1 cellular context compared by ENCODE assay signal in genomic region chr7:2383543-2384274, GRCh38.
TF ChIP-seq lines count a peak whose summit lies in the region.

No MANE protein-coding gene starts in this region.

TF ChIP-seq in H1, 55 proteins besides CTCF, POLR2A, EP300 and RAD21:
- TF ChIP-seq RNF2 (IDR thresholded peaks at IDR 0.05; ENCODE audit: borderline replicate concordance, low read depth, low read length, missing control alignments, poor library complexity, severe bottlenecking) = no peak
- TF ChIP-seq SRF (IDR thresholded peaks at IDR 0.05; ENCODE audit: low read depth, low read length) = no peak
- TF ChIP-seq USF2 (IDR thresholded peaks at IDR 0.05; ENCODE audit: low read length) = no peak
- no peak for TF ChIP-seq KDM4A (IDR thresholded peaks at IDR 0.05; ENCODE audit: low read depth, low read length, severe bottlenecking)
- TF ChIP-seq MAX (IDR thresholded peaks at IDR 0.05) = no peak
- no peak for TF ChIP-seq NANOG (IDR thresholded peaks at IDR 0.05; ENCODE audit: insufficient read depth, low read depth, low read length, poor library complexity, severe bottlenecking)
- TF ChIP-seq BACH1 (IDR thresholded peaks at IDR 0.05; ENCODE audit: low read length) = no peak
- TF ChIP-seq CTBP2 (IDR thresholded peaks at IDR 0.05; ENCODE audit: borderline replicate concordance, insufficient read depth, insufficient read length, low read length) = no peak
- TF ChIP-seq CHD7 (IDR thresholded peaks at IDR 0.05; ENCODE audit: insufficient replicate concordance, low read length) = no peak
- TF ChIP-seq MAFK (IDR thresholded peaks at IDR 0.05; ENCODE audit: low read depth, low read length) = no peak
- no peak for TF ChIP-seq TBP (IDR thresholded peaks at IDR 0.05; ENCODE audit: low read depth, low read length)
- no peak for TF ChIP-seq RXRA (IDR thresholded peaks at IDR 0.05; ENCODE audit: insufficient read depth, low read depth, low read length)
